ENCODE assay signal across 8 cellular contexts in the genomic region with DNA sequence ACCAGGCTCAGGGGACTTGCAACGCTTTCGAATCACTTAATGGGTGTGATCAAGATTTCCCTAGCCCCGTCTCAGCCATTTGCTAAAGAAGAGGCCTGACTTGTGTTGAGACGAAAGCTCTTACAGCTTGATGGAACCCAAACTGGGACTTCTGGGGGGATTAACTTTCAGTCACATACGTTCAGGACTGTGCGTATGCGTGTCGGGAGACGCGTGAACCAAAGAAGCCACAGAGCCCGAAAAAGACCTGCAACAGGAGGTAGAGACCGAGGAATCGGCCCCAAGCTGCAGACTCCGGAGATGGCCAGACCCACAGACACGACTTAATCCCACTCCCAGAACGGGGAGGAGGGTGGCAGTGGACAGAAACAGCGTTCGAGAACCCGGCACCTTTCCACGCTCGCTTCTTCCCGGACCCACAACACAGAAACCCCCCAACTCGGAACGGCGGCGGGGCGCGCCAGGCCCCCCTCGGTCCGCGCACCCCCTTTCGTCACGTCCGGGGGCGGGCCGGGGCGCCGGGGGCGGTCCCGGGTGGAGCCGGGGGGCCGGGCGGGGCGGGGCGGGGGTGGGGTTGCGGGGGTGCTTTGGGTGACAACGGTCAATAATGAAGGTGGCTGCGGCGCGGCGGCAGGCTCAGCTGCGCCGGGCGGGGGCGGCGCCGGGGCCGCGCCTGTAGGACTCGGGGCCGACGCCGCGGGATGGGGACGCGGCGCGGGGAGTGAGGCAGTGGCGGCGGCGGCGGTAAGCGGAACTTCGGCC. TPM values are rescaled to one million over a fixed set of nuclear protein-coding genes. Genes with fewer than 3 reads are reported as not detected.
A peak's percentile ranks its signal among the peaks of the same experiment; 100 is the strongest.
DNase-seq lines count a peak whose midpoint lies in the region; ATAC-seq and TF ChIP-seq lines count a peak whose summit lies in the region.

TSS of gene ATP11B (plus strand) at position 604 of the 762 bp plus-strand sequence. CDS start 256 bp downstream, outside the sequence.

- peak; percentile 93 for DNase-seq in GM13977 (ENCODE audit: low spot score)
- DNase-seq in NCI-H128 (lab: John Stamatoyannopoulos, UW; ENCODE audit: unreplicated experiment) = peak; percentile 31
- DNase-seq in T-helper 2 cell = peak; percentile 56 to 87 (median 74)
- peak; percentile 64 for DNase-seq in right atrium auricular region (ENCODE audit: low spot score)
- DNase-seq in pulmonary artery endothelial cell (ENCODE audit: low read depth, low spot score) = no peak

- H3K4me1 ChIP-seq in right atrium auricular region (peaks cover 0 to 20% of the 10 kb centered on the region in 2 donors), urinary bladder (ENCODE audit: insufficient read depth) (peaks cover 1% of the 10 kb centered on the region)

- H3K27ac ChIP-seq in angular gyrus (ENCODE audit: low read depth, low read length) (peak within 1 kb of the TSS; percentile 92), right atrium auricular region (peak within 1 kb of the TSS; percentile 93 to 95), urinary bladder (ENCODE audit: low read depth) (peak within 1 kb of the TSS; percentile 98)

- H3K27me3 ChIP-seq in right atrium auricular region = no peaks in the 10 kb centered on the region

- in situ Hi-C loops in GM13977 (cut with MboI; ENCODE audit: low pct_unique_long_range_greater_than_20kb, low sequenced_read_pairs, unreplicated experiment) = no loop called here

- peak; percentile 78 for ATAC-seq in HG02642 (IDR thresholded peaks at IDR 0.05; ENCODE audit: poor library complexity, unreplicated experiment)

- H3K9me3 ChIP-seq in right atrium auricular region = no peaks in the 10 kb centered on the region

- under 1% methylated on average over 74 of the region's 74 CpGs for WGBS in urinary bladder

- no peaks in the 10 kb centered on the region for H3K36me3 ChIP-seq in right atrium auricular region
- H3K36me3 ChIP-seq in urinary bladder (ENCODE audit: insufficient read depth) = no peaks in the 10 kb centered on the region

- H3K4me3 ChIP-seq in right atrium auricular region = peak within 1 kb of the TSS; percentile 84 to 91
- H3K4me3 ChIP-seq in urinary bladder (ENCODE audit: low read depth, low read length) = peak within 1 kb of the TSS; percentile 99

- no peak for TF ChIP-seq CTCF in GM13977 (IDR thresholded peaks at IDR 0.05; ENCODE audit: extremely low read depth, insufficient read depth, missing control alignments)
- no peak for TF ChIP-seq CTCF in right atrium auricular region (IDR thresholded peaks at IDR 0.05)

RNA-seq across cellular contexts. Expression of gene ATP11B, which starts in this region (rescaled TPM):
- 10 to 100 TPM; 28.9 to 36.2 TPM for total RNA-seq in right atrium auricular region
- 49.9 and 64.9 TPM in 2 replicates for total RNA-seq in pulmonary artery endothelial cell
- total RNA-seq in urinary bladder = 165 TPM
- 18.5 TPM for polyA plus RNA-seq in urinary bladder
